8 cellular contexts compared by ENCODE assay signal in genomic region chr1:26538480-26539412, GRCh38.
A peak's percentile ranks its signal among the peaks of the same experiment; 100 is the strongest.
DNase-seq lines count a peak whose midpoint lies in the region; ATAC-seq lines count a peak whose summit lies in the region.

No MANE protein-coding gene starts in this region.

- DNase-seq in activated CD4-positive, CD25-positive, alpha-beta regulatory T cell treated with anti-CD3 and anti-CD28 coated beads, Interleukin-2, amount 50 U/mL, for 16 hours (ENCODE audit: low read depth, low spot score), result peak; percentile 29
- DNase-seq in NCI-H69 (lab: John Stamatoyannopoulos, UW) (peak; percentile 28), activated T-helper 1 cell treated with Interleukin-2 at 50 U/mL for 16 hours (ENCODE audit: low read depth) (peak; percentile 9), head of caudate nucleus (peak in 23 of 42 donors; percentile 31 to 83 (median 52)), GM19238 (ENCODE audit: insufficient read length, low spot score) (no peak), cerebellar nuclear complex (lab: John Stamatoyannopoulos, UW) (no peak)
- DNase-seq in stimulated activated CD4-positive, alpha-beta T cell treated with anti-CD3 and anti-CD28 coated beads, Interleukin-4, amount 100 ng/mL, for 48 hours (ENCODE audit: low read depth in 2 of 2), result peak; percentile 40 to 56

- intact Hi-C loops in head of caudate nucleus (cut with DNase I), result no loop called here

- no peak for ATAC-seq in activated CD4-positive, CD25-positive, alpha-beta regulatory T cell treated with anti-CD3 and anti-CD28 coated beads, Interleukin-2, amount 50 U/mL, for 24 hours

Comparison
In these comparisons a context has a peak if more than half of its experiments do, and no peak if none do; other contexts are left out.
1. DNase-seq: peak in activated CD4-positive, CD25-positive, alpha-beta regulatory T cell treated with anti-CD3 and anti-CD28 coated beads, Interleukin-2, amount 50 U/mL, for 16 hours (single experiment), NCI-H69 (single experiment), activated T-helper 1 cell treated with Interleukin-2 at 50 U/mL for 16 hours (single experiment), head of caudate nucleus (23 of 42) and stimulated activated CD4-positive, alpha-beta T cell treated with anti-CD3 and anti-CD28 coated beads, Interleukin-4, amount 100 ng/mL, for 48 hours (2 of 2); none in GM19238 (single experiment) and cerebellar nuclear complex (0 of 2).